16 cellular contexts compared by ENCODE assay signal in the genomic region with DNA sequence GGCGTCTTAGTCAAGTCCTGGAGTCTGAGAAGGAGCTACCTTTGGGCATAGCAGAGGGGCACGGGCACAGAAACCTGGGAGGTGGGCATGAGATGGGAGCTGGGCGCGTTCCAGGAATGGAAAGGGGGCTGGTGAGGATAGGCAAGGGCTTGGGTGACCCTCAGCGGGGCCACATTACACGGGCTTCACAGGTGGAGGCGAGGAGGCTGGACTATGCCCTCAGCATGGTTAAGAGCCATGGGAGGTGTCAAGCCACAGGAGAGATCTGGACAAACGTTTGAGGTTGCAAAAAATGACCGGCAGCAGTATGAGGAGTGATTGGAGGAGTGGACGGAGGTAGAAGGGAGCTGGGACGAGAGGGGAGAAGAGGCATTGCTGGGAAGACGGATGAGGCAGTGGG. TPM values are rescaled to one million over a fixed set of nuclear protein-coding genes. Genes with fewer than 3 reads are reported as not detected.
DNase-seq lines count a peak whose midpoint lies in the region; ATAC-seq and TF ChIP-seq lines count a peak whose summit lies in the region.
"Had no signal": no experiment of that assay in that cellular context is flagged by ENCODE, and none has a peak within 500 bp of the region (broad histone marks: within the 10 kb centered on the region; RNA-seq: fewer than 3 reads in every experiment).

No MANE protein-coding gene starts in this region.

- H3K4me1 Mint-ChIP-seq in WTC11 (no peaks in the 10 kb centered on the region), type B pancreatic cell (ENCODE audit: unreplicated experiment) (no peaks in the 10 kb centered on the region)

- WGBS in heart right ventricle, 2 donors, result 87 to 89% methylated on average over 12 of the region's 12 CpGs
- WGBS in right cardiac atrium, result 86% methylated on average over 12 of the region's 12 CpGs

- peak overlapping the region in 8 of 10 donors; percentile 51 to 84 (median 77) for H3K27ac ChIP-seq in heart right ventricle
- H3K27ac ChIP-seq in right cardiac atrium (ENCODE audit: low read length), result no peak overlapping the region
- peak overlapping the region; percentile 85 for H3K27ac ChIP-seq in neutrophil
- H3K27ac ChIP-seq: BLaER1, PC-9, SK-N-MC had no signal

- peaks cover 54% of the 10 kb centered on the region for H3K36me3 Mint-ChIP-seq in WTC11
- H3K36me3 Mint-ChIP-seq in type B pancreatic cell, result peaks cover 29% of the 10 kb centered on the region

- peaks cover 0 to 60% (median 34%) of the 10 kb centered on the region in 9 donors for H3K36me3 ChIP-seq in heart right ventricle
- H3K36me3 ChIP-seq in neutrophil, result peaks cover 20% of the 10 kb centered on the region

- POLR2A ChIA-PET in WTC11 (lab: Charles Lee), result no interaction called here

- no peaks in the 10 kb centered on the region for H3K27me3 Mint-ChIP-seq in WTC11 (ENCODE audit: low read depth)
- H3K27me3 Mint-ChIP-seq in type B pancreatic cell, result no peaks in the 10 kb centered on the region

- H3K4me3 ChIP-seq in heart right ventricle, result no peak overlapping the region
- H3K4me3 ChIP-seq in right cardiac atrium (ENCODE audit: low read length), result no peak overlapping the region
- no peak overlapping the region for H3K4me3 ChIP-seq in neutrophil (ENCODE audit: low read depth in 1 of 2, low read length in 1 of 2)
- H3K4me3 ChIP-seq: BLaER1, K562, PC-9, SK-N-MC had no signal

- peak overlapping the region; percentile 15; the same call in 1 of the 2 replicates for H3K27ac Mint-ChIP-seq in WTC11
- peak overlapping the region; percentile 56 for H3K27ac Mint-ChIP-seq in type B pancreatic cell

- ATAC-seq in heart right ventricle (no peak), right cardiac atrium (no peak), WTC11 (no peak)
- ATAC-seq: K562 had no signal

- H3K4me1 ChIP-seq in heart right ventricle, result peaks cover 6 to 69% (median 46%) of the 10 kb centered on the region in 9 donors
- H3K4me1 ChIP-seq in right cardiac atrium (ENCODE audit: control insufficient read depth, insufficient read depth, low read length), result no peaks in the 10 kb centered on the region
- H3K4me1 ChIP-seq in neutrophil (ENCODE audit: control insufficient read depth in 1 of 2, insufficient read depth in 1 of 2, low read depth in 1 of 2, low read length in 1 of 2), result peaks cover 14 to 25% of the 10 kb centered on the region in 2 experiments

- H3K27me3 ChIP-seq in heart right ventricle, result no peaks in the 10 kb centered on the region
- no peaks in the 10 kb centered on the region for H3K27me3 ChIP-seq in right cardiac atrium (ENCODE audit: control insufficient read depth, insufficient read depth)
- H3K27me3 ChIP-seq in neutrophil, result no peaks in the 10 kb centered on the region
- H3K27me3 ChIP-seq: BLaER1 had no signal

- CTCF ChIA-PET in WTC11 (lab: Charles Lee), result no interaction called here

- DNase-seq in heart right ventricle (no peak), right cardiac atrium (no peak), WTC11 (ENCODE audit: low spot score) (no peak), type B pancreatic cell (ENCODE audit: extremely low spot score, unreplicated experiment) (no peak), DMS79 (lab: John Stamatoyannopoulos, UW) (no peak), NCI-H2081 treated with DMSO at 0.1 percent for 48 hours (lab: John Stamatoyannopoulos, UW) (no peak)
- DNase-seq in activated CD4-positive, alpha-beta T cell treated with anti-CD3 and anti-CD28 coated beads, Interleukin-2, amount 50 U/mL, for 1 hour, result no peak
- DNase-seq: 8988T, EL, NCI-H1436, NCI-H2107, PC-9 had no signal

- H3K4me3 Mint-ChIP-seq in WTC11, result no peak overlapping the region
- no peak overlapping the region for H3K4me3 Mint-ChIP-seq in type B pancreatic cell

- TF ChIP-seq CTCF in heart right ventricle (IDR thresholded peaks at IDR 0.05) (no peak), WTC11 (IDR thresholded peaks at IDR 0.05) (no peak), neutrophil (IDR thresholded peaks at IDR 0.05) (no peak), type B pancreatic cell (conservative IDR thresholded peaks at IDR 0.05) (no peak)

- intact Hi-C loops in heart right ventricle (cut with DNase I), result no loop called here
- intact Hi-C loops in right cardiac atrium (cut with DNase I), result no loop called here

- no peaks in the 10 kb centered on the region for H3K9me3 ChIP-seq in heart right ventricle
- no peaks in the 10 kb centered on the region for H3K9me3 ChIP-seq in right cardiac atrium (ENCODE audit: control insufficient read depth, low read length)
- H3K9me3 ChIP-seq in neutrophil, result no peaks in the 10 kb centered on the region

- H3K9me3 Mint-ChIP-seq in WTC11 (no peaks in the 10 kb centered on the region), type B pancreatic cell (no peaks in the 10 kb centered on the region)

TF ChIP-seq in WTC11, 78 proteins besides CTCF, POLR2A, EP300 and RAD21:
- TF ChIP-seq JUN (CRISPR knock-in tag; IDR thresholded peaks at IDR 0.05) (no peak), ZBTB21 (CRISPR knock-in tag; IDR thresholded peaks at IDR 0.05; ENCODE audit: borderline replicate concordance) (no peak), CBFB (CRISPR knock-in tag; IDR thresholded peaks at IDR 0.05; ENCODE audit: low read depth) (no peak)
- TF ChIP-seq, protein P1, sequence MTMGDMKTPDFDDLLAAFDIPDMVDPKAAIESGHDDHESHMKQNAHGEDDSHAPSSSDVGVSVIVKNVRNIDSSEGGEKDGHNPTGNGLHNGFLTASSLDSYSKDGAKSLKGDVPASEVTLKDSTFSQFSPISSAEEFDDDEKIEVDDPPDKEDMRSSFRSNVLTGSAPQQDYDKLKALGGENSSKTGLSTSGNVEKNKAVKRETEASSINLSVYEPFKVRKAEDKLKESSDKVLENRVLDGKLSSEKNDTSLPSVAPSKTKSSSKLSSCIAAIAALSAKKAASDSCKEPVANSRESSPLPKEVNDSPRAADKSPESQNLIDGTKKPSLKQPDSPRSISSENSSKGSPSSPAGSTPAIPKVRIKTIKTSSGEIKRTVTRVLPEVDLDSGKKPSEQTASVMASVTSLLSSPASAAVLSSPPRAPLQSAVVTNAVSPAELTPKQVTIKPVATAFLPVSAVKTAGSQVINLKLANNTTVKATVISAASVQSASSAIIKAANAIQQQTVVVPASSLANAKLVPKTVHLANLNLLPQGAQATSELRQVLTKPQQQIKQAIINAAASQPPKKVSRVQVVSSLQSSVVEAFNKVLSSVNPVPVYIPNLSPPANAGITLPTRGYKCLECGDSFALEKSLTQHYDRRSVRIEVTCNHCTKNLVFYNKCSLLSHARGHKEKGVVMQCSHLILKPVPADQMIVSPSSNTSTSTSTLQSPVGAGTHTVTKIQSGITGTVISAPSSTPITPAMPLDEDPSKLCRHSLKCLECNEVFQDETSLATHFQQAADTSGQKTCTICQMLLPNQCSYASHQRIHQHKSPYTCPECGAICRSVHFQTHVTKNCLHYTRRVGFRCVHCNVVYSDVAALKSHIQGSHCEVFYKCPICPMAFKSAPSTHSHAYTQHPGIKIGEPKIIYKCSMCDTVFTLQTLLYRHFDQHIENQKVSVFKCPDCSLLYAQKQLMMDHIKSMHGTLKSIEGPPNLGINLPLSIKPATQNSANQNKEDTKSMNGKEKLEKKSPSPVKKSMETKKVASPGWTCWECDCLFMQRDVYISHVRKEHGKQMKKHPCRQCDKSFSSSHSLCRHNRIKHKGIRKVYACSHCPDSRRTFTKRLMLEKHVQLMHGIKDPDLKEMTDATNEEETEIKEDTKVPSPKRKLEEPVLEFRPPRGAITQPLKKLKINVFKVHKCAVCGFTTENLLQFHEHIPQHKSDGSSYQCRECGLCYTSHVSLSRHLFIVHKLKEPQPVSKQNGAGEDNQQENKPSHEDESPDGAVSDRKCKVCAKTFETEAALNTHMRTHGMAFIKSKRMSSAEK (CRISPR knock-in tag; IDR thresholded peaks at IDR 0.05; ENCODE audit: borderline replicate concordance), result no peak
- TF ChIP-seq, protein P2, sequence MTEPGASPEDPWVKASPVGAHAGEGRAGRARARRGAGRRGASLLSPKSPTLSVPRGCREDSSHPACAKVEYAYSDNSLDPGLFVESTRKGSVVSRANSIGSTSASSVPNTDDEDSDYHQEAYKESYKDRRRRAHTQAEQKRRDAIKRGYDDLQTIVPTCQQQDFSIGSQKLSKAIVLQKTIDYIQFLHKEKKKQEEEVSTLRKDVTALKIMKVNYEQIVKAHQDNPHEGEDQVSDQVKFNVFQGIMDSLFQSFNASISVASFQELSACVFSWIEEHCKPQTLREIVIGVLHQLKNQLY (CRISPR knock-in tag; IDR thresholded peaks at IDR 0.05), result no peak

RNA-seq across cellular contexts. Expression of a gene that starts 21.5 kb away (rescaled TPM):
- total RNA-seq in heart right ventricle, result 10 to 100 TPM; 34.1 to 83.9 (median 46.5) TPM
- 10 to 100 TPM; 62.5 to 96.8 TPM for polyA plus RNA-seq in heart right ventricle
- 100 to 1,000 TPM in 1 of 4 donors, 10 to 100 TPM in 3; 47.8 to 106 (median 57.5) TPM for total RNA-seq in right cardiac atrium
- polyA plus RNA-seq in right cardiac atrium, result 44.2 TPM
- total RNA-seq in WTC11 (2021), result 164 to 170 TPM (median 168 TPM) in 3 replicates
- total RNA-seq in type B pancreatic cell (ENCODE audit: low replicate concordance), result 123 and 203 TPM in 2 replicates

RNA-seq across cellular contexts. Expression of a gene that starts 23.5 kb away (rescaled TPM):
- total RNA-seq in heart right ventricle (10 to 100 TPM; 37.8 to 66.2 (median 43.9) TPM), right cardiac atrium (10 to 100 TPM; 36.7 to 51.4 (median 46.8) TPM), WTC11 (2021) (166 to 221 TPM (median 181 TPM) in 3 replicates), type B pancreatic cell (ENCODE audit: low replicate concordance) (75.1 and 77.8 TPM in 2 replicates)
- polyA plus RNA-seq in heart right ventricle (10 to 100 TPM; 45.6 to 77.5 TPM), right cardiac atrium (38.5 TPM)

RNA-seq across cellular contexts. Expression of a gene that starts 38.0 kb away (rescaled TPM):
- total RNA-seq in heart right ventricle (10 to 100 TPM in 9 of 10 donors, 1 to 10 TPM in 1; 6.0 to 29.5 (median 20.6) TPM), right cardiac atrium (10 to 100 TPM; 28.6 to 86.2 (median 82.2) TPM), WTC11 (2021) (815 to 837 TPM (median 824 TPM) in 3 replicates), type B pancreatic cell (ENCODE audit: low replicate concordance) (168 and 209 TPM in 2 replicates)
- polyA plus RNA-seq in heart right ventricle (10 to 100 TPM; 63.6 to 77.8 TPM), right cardiac atrium (109 TPM)

RNA-seq across cellular contexts. Expression of a gene that starts 46.8 kb away (rescaled TPM):
- total RNA-seq in heart right ventricle (10 to 100 TPM in 1 of 10 donors, 1 to 10 TPM in 4, not detected in 5; 1.4 to 13.5 (median 1.6) TPM), right cardiac atrium (1 to 10 TPM; 3.1 to 10.0 (median 6.2) TPM), WTC11 (2021) (76.2 to 101 TPM (median 86.5 TPM) in 3 replicates), type B pancreatic cell (ENCODE audit: low replicate concordance) (76.3 and 145 TPM in 2 replicates)
- polyA plus RNA-seq in heart right ventricle (1 to 10 TPM; 3.6 to 5.3 TPM), right cardiac atrium (15.4 TPM)

RNA-seq across cellular contexts. Expression of a gene that starts 58.7 kb away (rescaled TPM):
- total RNA-seq in heart right ventricle (100 to 1,000 TPM in 4 of 10 donors, 10 to 100 TPM in 6; 72.8 to 118 (median 92.5) TPM), right cardiac atrium (100 to 1,000 TPM in 1 of 4 donors, 10 to 100 TPM in 3; 69.9 to 130 (median 80.1) TPM), WTC11 (2021) (73.1 to 89.5 TPM (median 80.0 TPM) in 3 replicates), type B pancreatic cell (ENCODE audit: low replicate concordance) (105 and 124 TPM in 2 replicates)
- polyA plus RNA-seq in heart right ventricle (100 to 1,000 TPM in 1 of 2 donors, 10 to 100 TPM in 1; 63.2 to 130 TPM), right cardiac atrium (107 TPM)
